16 cellular contexts compared by ENCODE assay signal in genomic region chr11:74771139-74771538, GRCh38. TPM values are rescaled to one million over a fixed set of nuclear protein-coding genes. Genes with fewer than 3 reads are reported as not detected.
DNase-seq lines count a peak whose midpoint lies in the region; ATAC-seq, FAIRE-seq and TF ChIP-seq lines count a peak whose summit lies in the region.
"Had no signal": no experiment of that assay in that cellular context is flagged by ENCODE, and none has a peak within 500 bp of the region (broad histone marks: within the 10 kb centered on the region; RNA-seq: fewer than 3 reads in every experiment).

No MANE protein-coding gene starts in this region.

- no peak overlapping the region for H2BK20ac ChIP-seq in IMR-90 (ENCODE audit: low read depth, low read length)

- H3K27ac Mint-ChIP-seq in immature natural killer cell, result peak overlapping the region; percentile 14 to 89 (median 80)
- H3K27ac Mint-ChIP-seq: H9 had no signal

- peaks cover 52% of the 10 kb centered on the region for H4K20me1 ChIP-seq in IMR-90 (ENCODE audit: insufficient read depth, low read length)
- H4K20me1 ChIP-seq in K562 (replicated peaks; ENCODE audit: control insufficient read depth, insufficient read depth, low read length), result no peaks in the 10 kb centered on the region

- H4K5ac ChIP-seq in IMR-90 (ENCODE audit: low read depth, low read length), result no peak overlapping the region

- peak overlapping the region in 3 of 5 donors; percentile 35 to 73 (median 40) for H3K4me3 Mint-ChIP-seq in immature natural killer cell
- H3K4me3 Mint-ChIP-seq: CD14-positive monocyte, H9 had no signal

- no peaks in the 10 kb centered on the region for H3K9me3 ChIP-seq in IMR-90 (ENCODE audit: control insufficient read depth, insufficient read depth, low read length)
- H3K9me3 ChIP-seq in K562 (replicated peaks; ENCODE audit: control insufficient read depth, insufficient read depth, low read depth, low read length), result no peaks in the 10 kb centered on the region
- H3K9me3 ChIP-seq: Caco-2 had no signal

- TF ChIP-seq EP300 in K562 (IDR thresholded peaks at IDR 0.05; ENCODE audit: low read length), result no peak

- WGBS in IMR-90 (ENCODE audit: extremely low coverage in 2 of 2, insufficient read length in 1 of 2), 2 experiments, result no CpG with 5 or more reads among the region's 3 CpGs
- WGBS in K562 (ENCODE audit: insufficient coverage, low coverage, missing lambda C conversion rate), result 85% methylated on average over 3 of the region's 3 CpGs

- no peak overlapping the region for H3K56ac ChIP-seq in IMR-90 (ENCODE audit: extremely low read depth, insufficient read depth, low read length)

- no peak overlapping the region for H4K8ac ChIP-seq in IMR-90 (ENCODE audit: low read depth in 2 of 2, low read length in 2 of 2)

- BruUV-seq in IMR-90 (replicated peaks; lab: Mats Ljungman, UMichigan), result no TSS peak
- BruUV-seq in K562 (replicated peaks; lab: Mats Ljungman, UMichigan), result no TSS peak

- TF ChIP-seq CTCF in IMR-90 (conservative IDR thresholded peaks at IDR 0.05; ENCODE audit: low read depth, low read length), result no peak
- TF ChIP-seq CTCF in K562 (IDR thresholded peaks at IDR 0.05 in 2 of 3, conservative IDR thresholded peaks at IDR 0.05 in 1 of 3; ENCODE audit: insufficient read depth in 2 of 3, low read depth in 1 of 3, low read length in 3 of 3), result no peak

- H3K27me3 ChIP-seq in IMR-90 (ENCODE audit: control insufficient read depth, insufficient read depth, low read length) (no peaks in the 10 kb centered on the region), K562 (ENCODE audit: control insufficient read depth in 2 of 2, insufficient read depth in 2 of 2, low read length in 2 of 2) (no peaks in the 10 kb centered on the region)

- H3K4me1 Mint-ChIP-seq in immature natural killer cell, result peaks cover 46 to 79% of the 10 kb centered on the region in 2 donors
- H3K4me1 Mint-ChIP-seq: H9 had no signal

- H3K18ac ChIP-seq in IMR-90 (ENCODE audit: low read depth, low read length), result no peak overlapping the region

- H2AK9ac ChIP-seq in IMR-90 (replicated peaks; ENCODE audit: low read depth, low read length, poor library complexity), result no peak overlapping the region

- no peak overlapping the region for H3K4ac ChIP-seq in IMR-90 (ENCODE audit: low read depth, low read length)

- no peak overlapping the region for H2AFZ ChIP-seq in IMR-90 (replicated peaks; ENCODE audit: low read length, poor library complexity)
- H2AFZ ChIP-seq in K562 (ENCODE audit: low read depth, low read length), result no peak overlapping the region

- peaks cover 7% of the 10 kb centered on the region for H3K9me1 ChIP-seq in IMR-90 (ENCODE audit: insufficient read depth, low read length)
- H3K9me1 ChIP-seq in K562 (ENCODE audit: control insufficient read depth, insufficient read depth, low read length), result no peaks in the 10 kb centered on the region

- no peak for FAIRE-seq in K562 (lab: Jason Lieb, UNC)
- FAIRE-seq: GM18507, HTR-8/SVneo had no signal

- H3K36me3 Mint-ChIP-seq in immature natural killer cell, result peaks cover 0 to 3% (median 0%) of the 10 kb centered on the region in 3 donors

- no peak overlapping the region for H3K27ac ChIP-seq in IMR-90 (ENCODE audit: insufficient read depth, low read length)
- no peak overlapping the region for H3K27ac ChIP-seq in K562 (ENCODE audit: extremely low read depth, low read depth, low read length)
- H3K27ac ChIP-seq: KMS-11 had no signal

- TF ChIP-seq RAD21 in IMR-90 (IDR thresholded peaks at IDR 0.05; ENCODE audit: low read length), result no peak
- no peak for TF ChIP-seq RAD21 in K562 (CRISPR knock-in tag; conservative IDR thresholded peaks at IDR 0.05 in 1 of 2, IDR thresholded peaks at IDR 0.05 in 1 of 2)

- H3K4me3 ChIP-seq in IMR-90 (ENCODE audit: insufficient read depth, low read depth, low read length) (no peak overlapping the region), K562 (no peak overlapping the region)

- DNase-seq in IMR-90 (no peak), K562 (ENCODE audit: extremely low read depth in 1 of 4, low spot score in 3 of 4) (no peak), immature natural killer cell (no peak), epidermal melanocyte (ENCODE audit: insufficient read length, low spot score) (no peak), germinal center (ENCODE audit: low spot score) (no peak), HEK293T (ENCODE audit: extremely low spot score) (no peak)
- DNase-seq: Caco-2; CD8-positive, alpha-beta memory T cell; DND-41; GDM1; GOT3; H9 had no signal

- no peak overlapping the region for H2AK5ac ChIP-seq in IMR-90 (ENCODE audit: low read depth, low read length)

- ATAC-seq in IMR-90 (ENCODE audit: low read depth) (no peak), K562 (no peak)

- H3K4me1 ChIP-seq in IMR-90 (ENCODE audit: control insufficient read depth, insufficient read depth, low read length) (peaks cover 16% of the 10 kb centered on the region), K562 (replicated peaks in 1 of 2; ENCODE audit: control insufficient read depth in 2 of 2, insufficient read depth in 2 of 2, low read length in 2 of 2) (no peaks in the 10 kb centered on the region)

- H3K79me1 ChIP-seq in IMR-90 (ENCODE audit: low read depth in 1 of 2, low read length in 2 of 2), result peaks cover 38 to 63% of the 10 kb centered on the region in 2 experiments

- dilution Hi-C loops in IMR-90 (cut with HindIII; ENCODE audit: low sequenced_read_pairs, unreplicated experiment), result no loop called here

- H3K27me3 Mint-ChIP-seq in immature natural killer cell (ENCODE audit: low read depth in 3 of 3), result no peaks in the 10 kb centered on the region
- H3K27me3 Mint-ChIP-seq: CD8-positive, alpha-beta memory T cell had no signal

- CTCF ChIA-PET in IMR-90 (lab: Yijun Ruan, JAX) (no interaction called here), K562 (lab: Yijun Ruan, JAX; ENCODE audit: low intra/inter-chr PET ratio) (no interaction called here), HEK293T (lab: Yijun Ruan, JAX) (no interaction called here)

- H3K4me2 ChIP-seq in IMR-90 (ENCODE audit: low read depth, low read length), result no peak overlapping the region
- H3K4me2 ChIP-seq in K562 (ENCODE audit: insufficient read depth, low read length), result no peak overlapping the region
- H3K4me2 ChIP-seq: KMS-11 had no signal

- intact Hi-C loops in IMR-90 (cut with micrococcal nuclease), result loop anchor here (5.0 kb wide), 1 partner anchor 36 kb away; no protein-coding TSS in a partner anchor
- intact Hi-C loops in K562 (cut with micrococcal nuclease), result no loop called here

- H3K23ac ChIP-seq in IMR-90 (ENCODE audit: low read depth, low read length), result no peak overlapping the region

- TF ChIP-seq POLR2A in IMR-90 (IDR thresholded peaks at IDR 0.05; ENCODE audit: low read depth, low read length), result no peak
- TF ChIP-seq POLR2A in K562 (conservative IDR thresholded peaks at IDR 0.05), result no peak

- POLR2A ChIA-PET in IMR-90 (lab: Charles Lee; ENCODE audit: unreplicated experiment) (no interaction called here), K562 (lab: Yijun Ruan, JAX) (interaction anchor here (1.7 kb wide), 1 partner anchor 10 kb away, joined by 7 read pairs; no protein-coding TSS in a partner anchor), HEK293T (lab: Yijun Ruan, JAX) (no interaction called here)

- no peak overlapping the region for H2BK120ac ChIP-seq in IMR-90 (ENCODE audit: low read depth, low read length)

- in situ Hi-C loops in IMR-90 (cut with MboI; ENCODE audit: low sequenced_read_pairs) (no loop called here), K562 (cut with MboI) (no loop called here)

- no peak overlapping the region for H2BK15ac ChIP-seq in IMR-90 (ENCODE audit: low read depth, low read length)

- no peak overlapping the region for H4K91ac ChIP-seq in IMR-90 (ENCODE audit: insufficient read depth, low read depth, low read length)

- no peaks in the 10 kb centered on the region for H3K36me3 ChIP-seq in IMR-90 (ENCODE audit: control insufficient read depth, insufficient read depth, low read length)
- H3K36me3 ChIP-seq in K562 (ENCODE audit: control insufficient read depth, insufficient read depth, low read length), result peaks cover 8% of the 10 kb centered on the region; the same call in 1 of the 3 replicates

- H3K79me2 ChIP-seq in K562 (ENCODE audit: control insufficient read depth, insufficient read depth, low read length), result peaks cover 27% of the 10 kb centered on the region

- H3K9me3 Mint-ChIP-seq in immature natural killer cell, result no peaks in the 10 kb centered on the region
- H3K9me3 Mint-ChIP-seq: CD14-positive monocyte; CD8-positive, alpha-beta memory T cell; H9 had no signal

- H3K14ac ChIP-seq in IMR-90 (replicated peaks; ENCODE audit: low read depth, low read length), result no peak overlapping the region

- no peak overlapping the region for H2BK5ac ChIP-seq in IMR-90 (ENCODE audit: low read depth, low read length, poor library complexity, severe bottlenecking)

- no peak overlapping the region for H3K9ac ChIP-seq in IMR-90 (ENCODE audit: low read depth, low read length)
- H3K9ac ChIP-seq in K562 (ENCODE audit: insufficient read depth in 1 of 2, low read depth in 2 of 2, low read length in 2 of 2), result no peak overlapping the region
- H3K9ac ChIP-seq: KMS-11 had no signal

RNA-seq across cellular contexts. Expression of gene RNF169, which starts 22.5 kb away (rescaled TPM):
- total RNA-seq in IMR-90 (2012; rRNA removed) (23.3 and 28.1 TPM in 2 replicates), K562 (2014; rRNA removed) (10.0 and 16.5 TPM in 2 replicates), K562 (2014; rRNA removed; fragmentation: Illumina TruSeq; extraction: Trizol) (18.1 and 19.4 TPM in 2 replicates), K562 (2015; rRNA removed; fragmentation: Illumina TruSeq; extraction: Trizol) (16.2 and 17.3 TPM in 2 replicates), K562 (2021) (15.1 and 16.0 TPM in 2 replicates)
- polyA plus RNA-seq in IMR-90 (2012; rRNA removed) (3.0 and 3.6 TPM in 2 replicates), K562 (2011; rRNA removed) (14.6 and 21.1 TPM in 2 replicates), K562 (2014; fragmentation: Illumina TruSeq; extraction: Trizol) (8.8 and 10.1 TPM in 2 replicates), K562 (2014; fragmentation: Nextera tagmentation; extraction: Ambion mirVana) (1 to 10 TPM in 1 of 2 experiments, under 1 TPM in 1; 0.68 to 1.5 TPM), K562 (2014; rRNA removed) (8.0 and 8.1 TPM in 2 replicates), immature natural killer cell (1 to 10 TPM in 2 of 3 donors, under 1 TPM in 1; 0.21 to 2.2 (median 1.6) TPM)
- 0.73 and 0.82 TPM in 2 replicates for polyA plus RNA-seq in IMR-90 (2012; cell fraction: cytosol; rRNA removed)
- 1.2 and 7.6 TPM in 2 replicates for polyA plus RNA-seq in IMR-90 (2012; cell fraction: nucleus; rRNA removed; ENCODE audit: low replicate concordance)
- total RNA-seq in K562 (2011; cell fraction: chromatin; rRNA removed; ENCODE audit: low replicate concordance), result 15.0 and 31.9 TPM in 2 replicates
- total RNA-seq in K562 (2011; cell fraction: nucleolus; rRNA removed), result 14.7 and 16.8 TPM in 2 replicates
- 21.8 and 30.6 TPM in 2 replicates for total RNA-seq in K562 (2011; cell fraction: nucleoplasm; rRNA removed)
- 4.7 and 12.8 TPM in 2 replicates for polyA plus RNA-seq in K562 (2011; cell fraction: cytosol; rRNA removed)
- 13.5 and 25.0 TPM in 2 replicates for polyA plus RNA-seq in K562 (2011; cell fraction: nucleus; rRNA removed)
- 4.4 and 4.9 TPM in 2 replicates for polyA plus RNA-seq in K562 (2012)
- 46.9 and 57.6 TPM in 2 replicates for polyA minus RNA-seq in K562 (2011; rRNA and poly(A)+ RNA removed)
- polyA minus RNA-seq in K562 (2011; cell fraction: cytosol; rRNA and poly(A)+ RNA removed), result 17.7 and 18.5 TPM in 2 replicates
- 28.5 and 38.7 TPM in 2 replicates for polyA minus RNA-seq in K562 (2011; cell fraction: nucleus; rRNA and poly(A)+ RNA removed)

RNA-seq across cellular contexts. Expression of gene CHRDL2, which starts 39.9 kb away (rescaled TPM):
- total RNA-seq in IMR-90 (2012; rRNA removed), result not detected in 2 replicates
- polyA plus RNA-seq in IMR-90 (2012; rRNA removed), result 0.37 and 0.80 TPM in 2 replicates
- 0.95 and 2.3 TPM in 2 replicates for polyA plus RNA-seq in IMR-90 (2012; cell fraction: cytosol; rRNA removed)
- polyA plus RNA-seq in IMR-90 (2012; cell fraction: nucleus; rRNA removed; ENCODE audit: low replicate concordance), result 0.64 and 0.66 TPM in 2 replicates
- not detected in 2 replicates for total RNA-seq in K562 (2011; cell fraction: chromatin; rRNA removed; ENCODE audit: low replicate concordance)
- total RNA-seq in K562 (2011; cell fraction: nucleolus; rRNA removed), result not detected in 2 replicates
- total RNA-seq in K562 (2011; cell fraction: nucleoplasm; rRNA removed), result not detected in 2 replicates
- total RNA-seq in K562 (2014; rRNA removed), result not detected in 2 replicates
- not detected in 2 replicates for total RNA-seq in K562 (2014; rRNA removed; fragmentation: Illumina TruSeq; extraction: Trizol)
- total RNA-seq in K562 (2015; rRNA removed; fragmentation: Illumina TruSeq; extraction: Trizol), result not detected in 2 replicates
- 0.20 TPM in 1 of 2 replicates, not detected in the other for total RNA-seq in K562 (2021)
- not detected in 2 replicates for polyA plus RNA-seq in K562 (2011; rRNA removed)
- polyA plus RNA-seq in K562 (2011; cell fraction: cytosol; rRNA removed), result not detected in 2 replicates
- polyA plus RNA-seq in K562 (2011; cell fraction: nucleus; rRNA removed), result not detected in 2 replicates
- not detected in 2 replicates for polyA plus RNA-seq in K562 (2012)
- polyA plus RNA-seq in K562 (2014; fragmentation: Illumina TruSeq; extraction: Trizol), result not detected in 2 replicates
- not detected for polyA plus RNA-seq in K562 (2014; fragmentation: Nextera tagmentation; extraction: Ambion mirVana)
- polyA plus RNA-seq in K562 (2014; rRNA removed), result not detected in 2 replicates
- not detected in 2 replicates for polyA minus RNA-seq in K562 (2011; rRNA and poly(A)+ RNA removed)
- polyA minus RNA-seq in K562 (2011; cell fraction: cytosol; rRNA and poly(A)+ RNA removed), result not detected in 2 replicates
- not detected in 2 replicates for polyA minus RNA-seq in K562 (2011; cell fraction: nucleus; rRNA and poly(A)+ RNA removed)
- polyA plus RNA-seq in immature natural killer cell, result not detected
- total RNA-seq: CD8-positive, alpha-beta memory T cell had no signal
- polyA plus RNA-seq: CD14-positive monocyte; CD8-positive, alpha-beta memory T cell had no signal
